ENCODE assay signal across 22 cellular contexts in the genomic region with DNA sequence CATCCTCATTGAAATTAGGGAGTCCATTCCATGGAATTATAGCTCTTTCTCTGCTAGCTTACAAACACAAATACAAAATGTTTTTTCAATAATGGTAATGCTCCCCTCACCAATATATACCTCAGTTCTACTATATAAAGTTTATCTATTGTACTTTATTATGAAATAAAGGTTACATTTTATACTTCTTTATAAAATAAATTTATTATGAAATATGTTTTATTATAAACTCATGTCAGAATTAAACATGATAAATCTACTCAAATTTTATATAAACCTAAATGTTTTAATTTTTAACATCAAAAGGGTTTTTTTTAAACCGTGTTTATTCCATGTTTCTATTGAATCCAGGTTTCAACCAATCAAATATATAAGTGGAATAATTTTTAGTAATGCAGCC.
"Had no signal": no experiment of that assay in that cellular context is flagged by ENCODE, and none has a peak within 500 bp of the region (broad histone marks: within the 10 kb centered on the region; RNA-seq: fewer than 3 reads in every experiment).

No MANE protein-coding gene starts in this region.

- H3K4me3 ChIP-seq: coronary artery, dorsolateral prefrontal cortex, esophagus muscularis mucosa, gastroesophageal sphincter, heart left ventricle, hepatocyte, left lung, lower lobe of right lung, mucosa of descending colon had no signal

- H3K27ac ChIP-seq: coronary artery, dorsolateral prefrontal cortex, esophagus muscularis mucosa, foreskin keratinocyte, gastroesophageal sphincter, heart left ventricle, hepatocyte, left lung, lower lobe of right lung had no signal

- FAIRE-seq: endothelial cell of umbilical vein, keratinocyte had no signal

- H3K27ac Mint-ChIP-seq: immature natural killer cell, mesothelial cell of epicardium, naive B cell had no signal

- ATAC-seq: foreskin keratinocyte, gastroesophageal sphincter, heart left ventricle, left cardiac atrium, left lung, left ventricle myocardium superior, lower lobe of right lung, mucosa of descending colon had no signal

- H3K4me3 Mint-ChIP-seq: immature natural killer cell, mesothelial cell of epicardium, naive B cell had no signal

- H3K27me3 Mint-ChIP-seq: naive B cell had no signal

- H3K9me3 ChIP-seq: esophagus muscularis mucosa, gastroesophageal sphincter, lower lobe of right lung had no signal

- H3K4me1 Mint-ChIP-seq: immature natural killer cell, mesothelial cell of epicardium, naive B cell had no signal

- H3K4me1 ChIP-seq: esophagus muscularis mucosa, foreskin keratinocyte, gastroesophageal sphincter, heart left ventricle, left lung, lower lobe of right lung had no signal

- H3K27me3 ChIP-seq: dorsolateral prefrontal cortex, esophagus muscularis mucosa, foreskin keratinocyte, gastroesophageal sphincter, heart left ventricle, hepatocyte, left lung had no signal

- DNase-seq: dermis blood vessel endothelial cell; dorsolateral prefrontal cortex; effector CD4-positive, alpha-beta T cell; effector memory CD4-positive, alpha-beta T cell; foreskin keratinocyte; heart left ventricle; hypothalamus; immature natural killer cell; left cardiac atrium; left lung; left ventricle myocardium superior; lower lobe of right lung; mesenchymal stem cell; mucosa of descending colon; naive B cell had no signal

- H2AFZ ChIP-seq: hepatocyte had no signal

- H3K4me2 ChIP-seq: hepatocyte had no signal

- H3K36me3 Mint-ChIP-seq: mesothelial cell of epicardium, naive B cell had no signal

- H3K36me3 ChIP-seq: esophagus muscularis mucosa, gastroesophageal sphincter, heart left ventricle, left lung, lower lobe of right lung had no signal

- H3K79me2 ChIP-seq: hepatocyte had no signal
